8 cellular contexts compared by ENCODE assay signal in genomic region chr10:48551796-48552591, GRCh38. TPM values are rescaled to one million over a fixed set of nuclear protein-coding genes. Genes with fewer than 3 reads are reported as not detected.
DNase-seq lines count a peak whose midpoint lies in the region; ATAC-seq, FAIRE-seq and TF ChIP-seq lines count a peak whose summit lies in the region.

No MANE protein-coding gene starts in this region.

- H3K9me3 ChIP-seq in T-helper 17 cell (ENCODE audit: control insufficient read depth, low read length, poor library complexity, severe bottlenecking): no peaks in the 10 kb centered on the region

- no peak overlapping the region for H3K4me3 Mint-ChIP-seq in T-helper 17 cell

- peaks cover 16% of the 10 kb centered on the region for H3K27me3 Mint-ChIP-seq in T-helper 17 cell

- H3K27ac Mint-ChIP-seq in T-helper 17 cell: no peak overlapping the region

- TF ChIP-seq POLR2A in GM12891 (IDR thresholded peaks at IDR 0.05; ENCODE audit: low read depth, low read length): no peak

- no peaks in the 10 kb centered on the region for H3K36me3 Mint-ChIP-seq in T-helper 17 cell (ENCODE audit: low read depth)

- peak; percentile 47 for FAIRE-seq in GM12891 (lab: Jason Lieb, UNC)

- intact Hi-C loops in Right ventricle myocardium superior (cut with DNase I): loop anchor here (2.0 kb wide), 1 partner anchor 105 kb away; no protein-coding TSS in a partner anchor

- ATAC-seq in Right ventricle myocardium superior (ENCODE audit: poor library complexity) (peak; percentile 66), T-helper 17 cell (no peak), HG03097 (IDR thresholded peaks at IDR 0.05; ENCODE audit: low FRiP score, unreplicated experiment) (no peak)

- DNase-seq in AG20443 (ENCODE audit: low spot score): peak; percentile 81
- peak; percentile 55 for DNase-seq in GM12891 (ENCODE audit: insufficient read length, low spot score)
- peak; percentile 0 for DNase-seq in NCI-H2081 treated with DMSO at 0.1 percent for 48 hours (lab: John Stamatoyannopoulos, UW)
- peak; percentile 29 for DNase-seq in activated CD8-positive, alpha-beta memory T cell treated with anti-CD3 and anti-CD28 coated beads, Interleukin-2, amount 50 U/mL, for 48 hours
- peak; percentile 59 for DNase-seq in Right ventricle myocardium superior
- peak; percentile 25 for DNase-seq in putamen (ENCODE audit: low spot score)
- DNase-seq in T-helper 17 cell: no peak

- H3K4me1 Mint-ChIP-seq in T-helper 17 cell: peaks cover 3% of the 10 kb centered on the region

TF ChIP-seq in GM12891, 5 proteins besides CTCF, POLR2A, EP300 and RAD21:
- TF ChIP-seq POU2F2 (IDR thresholded peaks at IDR 0.05; ENCODE audit: low read depth, low read length) (no peak), POLR2AphosphoS5 (IDR thresholded peaks at IDR 0.05; ENCODE audit: low read depth, low read length) (no peak), TAF1 (IDR thresholded peaks at IDR 0.05; ENCODE audit: low read depth, low read length) (no peak), SPI1 (IDR thresholded peaks at IDR 0.05; ENCODE audit: low read depth, low read length) (no peak), PAX5 (IDR thresholded peaks at IDR 0.05; ENCODE audit: insufficient read depth, low read length, severe bottlenecking) (no peak)

RNA-seq across cellular contexts. Expression of gene ARHGAP22, which starts 52.9 kb away (rescaled TPM):
- polyA plus RNA-seq in GM12891 (2012; ENCODE audit: low read depth, missing spikeins): 0.19 TPM
- total RNA-seq in Right ventricle myocardium superior (5.2 TPM), T-helper 17 cell (1 to 10 TPM in 1 of 2 donors, under 1 TPM in 1; 0.39 to 1.4 TPM)

Comparison
In these comparisons a context has a peak if more than half of its experiments do, and no peak if none do; other contexts are left out.
1. DNase-seq: peak in AG20443 (single experiment), GM12891 (single experiment), NCI-H2081 treated with DMSO at 0.1 percent for 48 hours (single experiment), activated CD8-positive, alpha-beta memory T cell treated with anti-CD3 and anti-CD28 coated beads, Interleukin-2, amount 50 U/mL, for 48 hours (single experiment), Right ventricle myocardium superior (single experiment) and putamen (single experiment); none in T-helper 17 cell (0 of 3).